Comparison of ENCODE assay signal across 8 cellular contexts in the genomic region with DNA sequence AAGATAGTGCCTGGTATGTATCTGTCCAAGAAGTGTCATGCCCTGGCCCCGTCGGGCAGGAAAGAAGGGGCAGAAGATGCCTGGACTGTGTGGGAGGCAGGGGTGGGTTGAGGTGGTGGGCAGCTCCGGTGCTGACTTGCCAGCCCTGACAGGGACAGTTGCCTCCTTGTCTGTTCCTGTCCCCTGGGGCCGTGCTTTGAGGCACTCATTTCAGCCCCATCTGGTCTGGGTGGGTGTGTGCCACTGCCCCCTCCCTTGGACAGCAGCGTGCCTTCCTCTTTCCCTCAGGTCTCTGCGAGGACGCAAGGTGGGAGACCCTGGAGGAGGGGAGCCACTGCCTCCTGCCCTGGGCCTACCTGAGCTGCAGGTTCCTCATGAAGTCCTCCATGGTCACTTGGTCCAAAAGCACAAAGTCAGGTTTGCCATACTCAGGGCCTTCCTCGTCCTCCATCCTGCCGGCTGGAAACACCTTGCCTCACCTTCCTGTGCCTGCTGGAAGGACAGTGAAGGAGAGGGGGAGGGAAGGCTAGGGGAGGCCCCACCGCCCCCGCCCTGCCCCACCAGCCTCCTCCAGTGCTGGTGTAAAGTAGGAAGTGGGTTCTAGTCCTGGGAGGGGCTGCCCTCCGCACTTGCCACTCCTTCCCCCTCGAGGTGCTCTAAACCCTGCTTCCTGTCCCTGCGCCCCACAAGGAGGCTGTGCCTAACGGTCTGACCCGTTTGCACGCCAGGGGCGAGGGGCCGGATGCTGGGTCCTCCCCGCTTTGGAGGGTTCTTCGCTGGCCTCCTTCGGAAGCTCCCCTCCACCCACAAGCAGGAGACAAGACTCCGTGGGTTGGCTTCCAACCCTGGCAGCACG. TPM values are rescaled to one million over a fixed set of nuclear protein-coding genes. Genes with fewer than 3 reads are reported as not detected.
DNase-seq lines count a peak whose midpoint lies in the region; ATAC-seq and TF ChIP-seq lines count a peak whose summit lies in the region.

Gene MYO1G (minus strand): TSS at position 505 of the 856 bp plus-strand sequence. CDS start 54 bp downstream, at position 451.

- no peaks in the 10 kb centered on the region for H3K9me3 ChIP-seq in mucosa of descending colon

- H3K4me3 ChIP-seq in mucosa of descending colon, result no peak within 1 kb of the TSS

- H3K4me1 ChIP-seq in mucosa of descending colon (ENCODE audit: low read depth), result peaks cover 7% of the 10 kb centered on the region

- H3K36me3 ChIP-seq in mucosa of descending colon (ENCODE audit: low read depth), result peaks cover 5% of the 10 kb centered on the region

- ATAC-seq in GM18498 (IDR thresholded peaks at IDR 0.05; ENCODE audit: unreplicated experiment) (peak; percentile 68), HG02798 (IDR thresholded peaks at IDR 0.05; ENCODE audit: poor library complexity, unreplicated experiment) (peak; percentile 62), mucosa of descending colon (peak; percentile 84)

- intact Hi-C loops in mucosa of descending colon (cut with DNase I, micrococcal nuclease), result no loop called here

- DNase-seq in SIG-M5 (lab: John Stamatoyannopoulos, UW), result peak; percentile 74
- peak; percentile 71 for DNase-seq in activated gamma-delta T cell (lab: John Stamatoyannopoulos, UW)
- peak; percentile 61 to 94 (median 73) for DNase-seq in mucosa of descending colon
- DNase-seq in stimulated activated naive CD4-positive, alpha-beta T cell treated with Interleukin-2 at 50 U/mL for 16 hours (lab: John Stamatoyannopoulos, UW), result peak; percentile 89
- DNase-seq in NCI-H1048 (lab: John Stamatoyannopoulos, UW), result no peak
- no peak for DNase-seq in NCI-H1417 (lab: John Stamatoyannopoulos, UW)

- TF ChIP-seq CTCF in mucosa of descending colon (IDR thresholded peaks at IDR 0.05), result no peak

RNA-seq across cellular contexts. Expression of gene MYO1G, which starts in this region (rescaled TPM):
- total RNA-seq in mucosa of descending colon, result 1 to 10 TPM; 3.8 to 6.9 (median 3.9) TPM

Comparison
In these comparisons a context has a peak if more than half of its experiments do, and no peak if none do; other contexts are left out.
1. DNase-seq: peak in SIG-M5 (single experiment), activated gamma-delta T cell (single experiment), mucosa of descending colon (3 of 3) and stimulated activated naive CD4-positive, alpha-beta T cell treated with Interleukin-2 at 50 U/mL for 16 hours (single experiment); none in NCI-H1048 (single experiment) and NCI-H1417 (0 of 3).
2. Peak in every context shown above with its lines, with median percentiles within 50 percentile points of each other: ATAC-seq.